In genomic region chr17:30290696-30291570, GRCh38 we compare ENCODE assay signal across 8 cellular contexts. TPM values are rescaled to one million over a fixed set of nuclear protein-coding genes. Genes with fewer than 3 reads are reported as not detected.
DNase-seq lines count a peak whose midpoint lies in the region; ATAC-seq and TF ChIP-seq lines count a peak whose summit lies in the region.

No MANE protein-coding gene starts in this region.

- no peak for TF ChIP-seq POLR2A in sigmoid colon (IDR thresholded peaks at IDR 0.05)

- H3K27me3 Mint-ChIP-seq in activated naive CD8-positive, alpha-beta T cell treated with anti-CD3 and anti-CD28 coated beads, Interleukin-2, amount 10 ng/mL, durations not matched to agents 7 days and 5 days: no peaks in the 10 kb centered on the region

- H3K4me3 ChIP-seq in sigmoid colon: peak overlapping the region; percentile 91 to 95 (median 94)

- H3K36me3 ChIP-seq in sigmoid colon: peaks cover 6 to 36% (median 9%) of the 10 kb centered on the region in 4 donors

- no peak for TF ChIP-seq CTCF in sigmoid colon (IDR thresholded peaks at IDR 0.05)

- peak; percentile 50 for ATAC-seq in HG03354 (IDR thresholded peaks at IDR 0.05; ENCODE audit: poor library complexity, severe bottlenecking, unreplicated experiment)
- peak; percentile 43 for ATAC-seq in activated naive CD8-positive, alpha-beta T cell treated with anti-CD3 and anti-CD28 coated beads, Interleukin-2, amount 10 ng/mL, durations not matched to agents 7 days and 5 days (ENCODE audit: low read depth)

- H3K4me1 Mint-ChIP-seq in activated naive CD8-positive, alpha-beta T cell treated with anti-CD3 and anti-CD28 coated beads, Interleukin-2, amount 10 ng/mL, durations not matched to agents 7 days and 5 days: peaks cover 16% of the 10 kb centered on the region

- H3K27me3 ChIP-seq in sigmoid colon: no peaks in the 10 kb centered on the region

- H3K4me1 ChIP-seq in sigmoid colon: peaks cover 0 to 16% (median 12%) of the 10 kb centered on the region in 4 donors

- peak; percentile 11 for DNase-seq in activated T-cell treated with anti-CD3 and anti-CD28 coated beads for 1 hour (ENCODE audit: low read depth)
- no peak for DNase-seq in activated T-cell treated with anti-CD3 and anti-CD28 coated beads, Interleukin-2, amount 50 U/mL, for 1 hour
- DNase-seq in RPMI8226: peak; percentile 67
- no peak for DNase-seq in activated naive CD8-positive, alpha-beta T cell treated with anti-CD3 and anti-CD28 coated beads, Interleukin-2, amount 10 ng/mL, durations not matched to agents 7 days and 5 days
- DNase-seq in hepatic stellate cell (ENCODE audit: low spot score): peak; percentile 29
- peak; percentile 68 for DNase-seq in sigmoid colon
- no peak for DNase-seq in NCI-H128 (lab: John Stamatoyannopoulos, UW; ENCODE audit: unreplicated experiment)

- peaks cover 13% of the 10 kb centered on the region for H3K36me3 Mint-ChIP-seq in activated naive CD8-positive, alpha-beta T cell treated with anti-CD3 and anti-CD28 coated beads, Interleukin-2, amount 10 ng/mL, durations not matched to agents 7 days and 5 days

- peak overlapping the region; percentile 94 for H3K4me3 Mint-ChIP-seq in activated naive CD8-positive, alpha-beta T cell treated with anti-CD3 and anti-CD28 coated beads, Interleukin-2, amount 10 ng/mL, durations not matched to agents 7 days and 5 days

- TF ChIP-seq EP300 in sigmoid colon (IDR thresholded peaks at IDR 0.05): no peak

- 3 to 4% methylated on average over 22 of the region's 22 CpGs for WGBS in sigmoid colon, 2 donors

- intact Hi-C loops in sigmoid colon (cut with DNase I): loop anchor here (5.0 kb wide), 1 partner anchor 174 kb away; the partner anchor contains the start of gene NSRP1

- H3K9me3 Mint-ChIP-seq in activated naive CD8-positive, alpha-beta T cell treated with anti-CD3 and anti-CD28 coated beads, Interleukin-2, amount 10 ng/mL, durations not matched to agents 7 days and 5 days: no peaks in the 10 kb centered on the region

- H3K27ac ChIP-seq in sigmoid colon: peak overlapping the region; percentile 71 to 83 (median 82)

- H3K27ac Mint-ChIP-seq in activated naive CD8-positive, alpha-beta T cell treated with anti-CD3 and anti-CD28 coated beads, Interleukin-2, amount 10 ng/mL, durations not matched to agents 7 days and 5 days: peak overlapping the region; percentile 88

- H3K9me3 ChIP-seq in sigmoid colon: no peaks in the 10 kb centered on the region

- POLR2A ChIA-PET in activated naive CD8-positive, alpha-beta T cell treated with anti-CD3 and anti-CD28 coated beads, Interleukin-2, amount 10 ng/mL, durations not matched to agents 7 days and 5 days (lab: Charles Lee): interaction anchor here (0.7 to 2.1 kb wide), 7 partner anchors 36 to 534 kb away, joined by 3 to 11 read pairs (median 3); partner anchors contain the start of genes CPD, CRLF3 and NSRP1

RNA-seq across cellular contexts. Expression of gene BLMH, which starts 0.8 kb away (rescaled TPM):
- total RNA-seq in activated naive CD8-positive, alpha-beta T cell treated with anti-CD3 and anti-CD28 coated beads, Interleukin-2, amount 10 ng/mL, durations not matched to agents 7 days and 5 days: 10 to 100 TPM; 61.8 to 64.1 TPM
- total RNA-seq in sigmoid colon: 10 to 100 TPM; 19.3 to 33.8 (median 27.2) TPM
- polyA plus RNA-seq in sigmoid colon: 10 to 100 TPM in 2 of 3 donors, 1 to 10 TPM in 1; 8.6 to 20.8 (median 12.6) TPM

RNA-seq across cellular contexts. Expression of gene TMIGD1, which starts 42.9 kb away (rescaled TPM):
- total RNA-seq in activated naive CD8-positive, alpha-beta T cell treated with anti-CD3 and anti-CD28 coated beads, Interleukin-2, amount 10 ng/mL, durations not matched to agents 7 days and 5 days: not detected
- total RNA-seq in sigmoid colon: under 1 TPM in 1 of 4 donors, not detected in 3; 0.71 TPM
- 10 to 100 TPM; 26.2 to 97.8 (median 96.1) TPM for polyA plus RNA-seq in sigmoid colon

RNA-seq across cellular contexts. Expression of gene SLC6A4, which starts 55.4 kb away (rescaled TPM):
- total RNA-seq in activated naive CD8-positive, alpha-beta T cell treated with anti-CD3 and anti-CD28 coated beads, Interleukin-2, amount 10 ng/mL, durations not matched to agents 7 days and 5 days: not detected
- under 1 TPM in 1 of 4 donors, not detected in 3; 0.36 TPM for total RNA-seq in sigmoid colon
- polyA plus RNA-seq in sigmoid colon: under 1 TPM in 1 of 3 donors, not detected in 2; 0.20 TPM

Comparison
In these comparisons a context has a peak if more than half of its experiments do, and no peak if none do; other contexts are left out.
1. DNase-seq: peak in activated T-cell treated with anti-CD3 and anti-CD28 coated beads for 1 hour (single experiment), RPMI8226 (single experiment), hepatic stellate cell (single experiment) and sigmoid colon (single experiment); none in activated T-cell treated with anti-CD3 and anti-CD28 coated beads, Interleukin-2, amount 50 U/mL, for 1 hour (single experiment), activated naive CD8-positive, alpha-beta T cell treated with anti-CD3 and anti-CD28 coated beads, Interleukin-2, amount 10 ng/mL, durations not matched to agents 7 days and 5 days (single experiment) and NCI-H128 (single experiment).